Comparison of ENCODE assay signal across 29 cellular contexts in genomic region chr3:16504692-16505091, GRCh38. TPM values are rescaled to one million over a fixed set of nuclear protein-coding genes. Genes with fewer than 3 reads are reported as not detected.
DNase-seq lines count a peak whose midpoint lies in the region; ATAC-seq, FAIRE-seq and TF ChIP-seq lines count a peak whose summit lies in the region.
"Had no signal": no experiment of that assay in that cellular context is flagged by ENCODE, and none has a peak within 500 bp of the region (broad histone marks: within the 10 kb centered on the region; RNA-seq: fewer than 3 reads in every experiment).

No MANE protein-coding gene starts in this region.

- H3K27ac Mint-ChIP-seq in activated CD4-positive, alpha-beta T cell treated with anti-CD3 and anti-CD28 coated beads, Interleukin-2, amount 10 ng/mL, durations not matched to agents 7 days and 5 days = peak overlapping the region; percentile 15
- H3K27ac Mint-ChIP-seq in T-helper 17 cell (peak overlapping the region; percentile 39), naive B cell (peak overlapping the region in 5 of 6 donors; percentile 47 to 95 (median 90))
- H3K27ac Mint-ChIP-seq: activated naive CD4-positive, alpha-beta T cell treated with anti-CD3 and anti-CD28 coated beads, Interleukin-2, amount 10 ng/mL, durations not matched to agents 7 days and 5 days; H9; mesothelial cell of epicardium; type B pancreatic cell had no signal

- TF ChIP-seq POLR2A in GM12892 (IDR thresholded peaks at IDR 0.05; ENCODE audit: low read depth, low read length) = peak; percentile 60; the same call in 1 of the 2 replicates
- TF ChIP-seq POLR2A in transverse colon (IDR thresholded peaks at IDR 0.05) = no peak

- H3K4me1 ChIP-seq in transverse colon = peaks cover 0 to 12% (median 0%) of the 10 kb centered on the region in 4 donors
- H3K4me1 ChIP-seq: colonic mucosa had no signal

- no peak for FAIRE-seq in GM12892 (lab: Jason Lieb, UNC)
- FAIRE-seq: A204.1, bronchial epithelial cell, keratinocyte had no signal

- no peaks in the 10 kb centered on the region for H3K27me3 Mint-ChIP-seq in activated CD4-positive, alpha-beta T cell treated with anti-CD3 and anti-CD28 coated beads, Interleukin-2, amount 10 ng/mL, durations not matched to agents 7 days and 5 days
- H3K27me3 Mint-ChIP-seq in T-helper 17 cell = no peaks in the 10 kb centered on the region
- no peaks in the 10 kb centered on the region for H3K27me3 Mint-ChIP-seq in naive B cell
- H3K27me3 Mint-ChIP-seq: activated naive CD4-positive, alpha-beta T cell treated with anti-CD3 and anti-CD28 coated beads, Interleukin-2, amount 10 ng/mL, durations not matched to agents 7 days and 5 days; naive thymus-derived CD4-positive, alpha-beta T cell had no signal

- TF ChIP-seq CTCF in transverse colon (IDR thresholded peaks at IDR 0.05) = no peak

- 43 to 68% methylated on average over 4 of the region's 4 CpGs for WGBS in transverse colon (ENCODE audit: low coverage in 1 of 2), 2 donors

- CTCF ChIA-PET in activated CD4-positive, alpha-beta T cell treated with anti-CD3 and anti-CD28 coated beads, Interleukin-2, amount 10 ng/mL, durations not matched to agents 7 days and 5 days (lab: Charles Lee) = interaction anchor here (1.0 to 2.7 kb wide), 3 partner anchors 9 to 24 kb away, joined by 3 to 7 read pairs (median 4); no protein-coding TSS in a partner anchor

- intact Hi-C loops in transverse colon (cut with DNase I; ENCODE audit: low total_unique reads) = no loop called here

- in situ Hi-C loops in transverse colon (cut with MboI; ENCODE audit: low pct_ligation_motif_present in 1 of 4, low pct_unique_long_range_greater_than_20kb in 1 of 4, low sequenced_read_pairs in 3 of 4) = no loop called here

- no peak for DNase-seq in activated CD4-positive, alpha-beta T cell treated with anti-CD3 and anti-CD28 coated beads, Interleukin-2, amount 10 ng/mL, durations not matched to agents 7 days and 5 days
- DNase-seq in activated CD4-positive, alpha-beta T cell treated with anti-CD3 and anti-CD28 coated beads for 1 hour = no peak
- DNase-seq in GM12892 (ENCODE audit: insufficient read length) (no peak), T-helper 17 cell (no peak), naive B cell (no peak), transverse colon (no peak), SHP77 (lab: John Stamatoyannopoulos, UW) (no peak)
- DNase-seq: activated CD4-positive, CD25-positive, alpha-beta regulatory T cell treated with anti-CD3 and anti-CD28 coated beads, Interleukin-2, amount 50 U/mL, for 72 hours; activated naive CD4-positive, alpha-beta T cell treated with anti-CD3 and anti-CD28 coated beads, Interleukin-2, amount 10 ng/mL, durations not matched to agents 7 days and 5 days; activated T-cell treated with anti-CD3 and anti-CD28 coated beads, Interleukin-2, amount 50 U/mL, for 4 hours; anterior cingulate cortex; colonic mucosa; effector memory CD4-positive, alpha-beta T cell; erythroblast; glutamatergic neuron; H9; naive thymus-derived CD4-positive, alpha-beta T cell; NCI-H1436 treated with DMSO at 0.1 percent for 48 hours; NCI-H774; occipital lobe; OCI-M1 had no signal

- H3K27ac ChIP-seq in transverse colon = no peak overlapping the region
- H3K27ac ChIP-seq: colonic mucosa, KMS-11 had no signal

- no peaks in the 10 kb centered on the region for H3K36me3 ChIP-seq in transverse colon
- H3K36me3 ChIP-seq: colonic mucosa had no signal

- POLR2A ChIA-PET in activated CD4-positive, alpha-beta T cell treated with anti-CD3 and anti-CD28 coated beads, Interleukin-2, amount 10 ng/mL, durations not matched to agents 7 days and 5 days (lab: Charles Lee) = no interaction called here

- no peak for ATAC-seq in T-helper 17 cell
- ATAC-seq in naive B cell (ENCODE audit: low read depth in 2 of 2) = no peak
- ATAC-seq in GM21390 (IDR thresholded peaks at IDR 0.05; ENCODE audit: unreplicated experiment) = no peak
- ATAC-seq: SK-N-SH treated with all-trans-retinoic acid at 6 μM for 48 hours had no signal

- H3K9me3 Mint-ChIP-seq in activated CD4-positive, alpha-beta T cell treated with anti-CD3 and anti-CD28 coated beads, Interleukin-2, amount 10 ng/mL, durations not matched to agents 7 days and 5 days = peaks cover 3% of the 10 kb centered on the region
- H3K9me3 Mint-ChIP-seq in naive B cell = no peaks in the 10 kb centered on the region
- H3K9me3 Mint-ChIP-seq: activated naive CD4-positive, alpha-beta T cell treated with anti-CD3 and anti-CD28 coated beads, Interleukin-2, amount 10 ng/mL, durations not matched to agents 7 days and 5 days; activated T-cell treated with anti-CD3 and anti-CD28 coated beads, Interleukin-2, amount 50 U/mL, for 4 hours; mesothelial cell of epicardium; type B pancreatic cell had no signal

- H3K27me3 ChIP-seq in transverse colon = no peaks in the 10 kb centered on the region
- H3K27me3 ChIP-seq: colonic mucosa had no signal

- no peaks in the 10 kb centered on the region for H3K9me3 ChIP-seq in T-helper 17 cell (ENCODE audit: control insufficient read depth, low read length, poor library complexity, severe bottlenecking)
- H3K9me3 ChIP-seq in transverse colon = no peaks in the 10 kb centered on the region
- H3K9me3 ChIP-seq: colonic mucosa had no signal

- H3K4me3 Mint-ChIP-seq in activated CD4-positive, alpha-beta T cell treated with anti-CD3 and anti-CD28 coated beads, Interleukin-2, amount 10 ng/mL, durations not matched to agents 7 days and 5 days = no peak overlapping the region
- H3K4me3 Mint-ChIP-seq in T-helper 17 cell (no peak overlapping the region), naive B cell (peak overlapping the region in 4 of 8 donors; percentile 4 to 85 (median 47))
- H3K4me3 Mint-ChIP-seq: activated naive CD4-positive, alpha-beta T cell treated with anti-CD3 and anti-CD28 coated beads, Interleukin-2, amount 10 ng/mL, durations not matched to agents 7 days and 5 days; activated T-cell treated with anti-CD3 and anti-CD28 coated beads, Interleukin-2, amount 50 U/mL, for 4 hours; H9; mesothelial cell of epicardium; type B pancreatic cell had no signal

- H3K36me3 Mint-ChIP-seq in activated CD4-positive, alpha-beta T cell treated with anti-CD3 and anti-CD28 coated beads, Interleukin-2, amount 10 ng/mL, durations not matched to agents 7 days and 5 days (ENCODE audit: low read depth) = peaks cover 62% of the 10 kb centered on the region
- peaks cover 14% of the 10 kb centered on the region for H3K36me3 Mint-ChIP-seq in T-helper 17 cell (ENCODE audit: low read depth)
- peaks cover 20 to 31% of the 10 kb centered on the region in 2 donors for H3K36me3 Mint-ChIP-seq in naive B cell
- H3K36me3 Mint-ChIP-seq: mesothelial cell of epicardium had no signal

- H3K4me3 ChIP-seq in transverse colon = no peak overlapping the region
- H3K4me3 ChIP-seq: colonic mucosa had no signal

- no peak for TF ChIP-seq EP300 in transverse colon (IDR thresholded peaks at IDR 0.05; ENCODE audit: low read depth)

- H3K4me1 Mint-ChIP-seq in activated CD4-positive, alpha-beta T cell treated with anti-CD3 and anti-CD28 coated beads, Interleukin-2, amount 10 ng/mL, durations not matched to agents 7 days and 5 days = peaks cover 63% of the 10 kb centered on the region
- H3K4me1 Mint-ChIP-seq in T-helper 17 cell (peaks cover 40% of the 10 kb centered on the region), naive B cell (peaks cover 45 to 81% (median 70%) of the 10 kb centered on the region in 3 donors)

RNA-seq across cellular contexts. Expression of gene RFTN1, which starts 8.8 kb away (rescaled TPM):
- 10 to 100 TPM; 57.3 to 57.9 TPM for total RNA-seq in activated CD4-positive, alpha-beta T cell treated with anti-CD3 and anti-CD28 coated beads, Interleukin-2, amount 10 ng/mL, durations not matched to agents 7 days and 5 days
- 163 TPM for polyA plus RNA-seq in GM12892 (2012; ENCODE audit: missing spikeins)
- total RNA-seq in T-helper 17 cell = 10 to 100 TPM; 51.8 to 55.8 TPM
- polyA plus RNA-seq in naive B cell (ENCODE audit: low read depth in 6 of 6) = 100 to 1,000 TPM in 3 of 6 donors, 10 to 100 TPM in 3; 63.0 to 147 (median 106) TPM
- 10 to 100 TPM in 3 of 4 donors, 1 to 10 TPM in 1; 6.7 to 25.7 (median 15.7) TPM for total RNA-seq in transverse colon

Comparison
In these comparisons a context has a peak if more than half of its experiments do, and no peak if none do; other contexts are left out.
1. H3K27ac Mint-ChIP-seq: peak in every context shown above with its lines; median percentile 90 in naive B cell; 39 in T-helper 17 cell; 15 in activated CD4-positive, alpha-beta T cell treated with anti-CD3 and anti-CD28 coated beads, Interleukin-2, amount 10 ng/mL, durations not matched to agents 7 days and 5 days.